17 cellular contexts compared by ENCODE assay signal in the genomic region with DNA sequence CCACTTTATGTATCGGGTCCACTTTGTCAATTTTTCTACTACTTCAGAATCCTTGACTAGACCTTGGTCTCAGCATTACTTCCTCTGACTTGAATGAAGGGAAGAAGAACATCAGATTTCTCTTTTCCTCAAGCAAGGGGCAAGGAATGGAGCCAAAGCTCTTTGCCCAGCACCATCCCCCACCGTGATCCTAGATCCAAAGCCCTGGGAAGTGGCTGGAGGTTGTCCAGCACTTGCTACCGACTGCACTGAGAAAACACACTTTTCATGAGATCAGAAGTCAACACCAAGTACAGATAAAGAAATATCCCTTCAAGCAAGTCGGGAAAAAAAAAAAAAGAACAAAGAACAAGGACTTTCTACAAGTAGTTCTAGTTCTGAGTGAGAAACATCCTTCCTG.
DNase-seq lines count a peak whose midpoint lies in the region; ATAC-seq, FAIRE-seq and TF ChIP-seq lines count a peak whose summit lies in the region.
"Had no signal": no experiment of that assay in that cellular context is flagged by ENCODE, and none has a peak within 500 bp of the region (broad histone marks: within the 10 kb centered on the region; RNA-seq: fewer than 3 reads in every experiment).

No MANE protein-coding gene starts in this region.

- intact Hi-C loops in gastrocnemius medialis (cut with DNase I; ENCODE audit: low total_unique reads): loop anchor here (1.0 kb wide), 1 partner anchor 11 kb away; no protein-coding TSS in a partner anchor

- no peak overlapping the region for H3K9ac ChIP-seq in H9 (ENCODE audit: extremely low read depth, insufficient read length, low read length)

- H4K91ac ChIP-seq in H9 (ENCODE audit: insufficient read length, low read depth, low read length): no peak overlapping the region

- H3K27ac ChIP-seq in H9 (ENCODE audit: insufficient read length, low read depth, low read length) (no peak overlapping the region), gastrocnemius medialis (peak overlapping the region; percentile 85 to 97 (median 92)), RWPE1 (no peak overlapping the region)
- H3K27ac ChIP-seq: colonic mucosa had no signal

- peak overlapping the region in 2 of 3 experiments; percentile 61 to 82; a peak in 3 of 7 replicates for H3K27ac Mint-ChIP-seq in H9
- H3K27ac Mint-ChIP-seq: IgD-negative memory B cell had no signal

- H4K20me1 ChIP-seq in H9 (ENCODE audit: control insufficient read depth, insufficient read depth, insufficient read length): no peaks in the 10 kb centered on the region

- no peak overlapping the region for H2BK15ac ChIP-seq in H9 (ENCODE audit: low read depth, low read length)

- H3T11ph ChIP-seq in H9 (ENCODE audit: low read length): no peak overlapping the region

- H3K4ac ChIP-seq in H9 (ENCODE audit: low read depth, low read length): no peak overlapping the region

- no peak overlapping the region for H3K56ac ChIP-seq in H9 (ENCODE audit: insufficient read length, low read depth, low read length)

- no peak overlapping the region for H3K4me2 ChIP-seq in H9 (ENCODE audit: insufficient read depth, insufficient read length, low read length)

- no peaks in the 10 kb centered on the region for H3K27me3 Mint-ChIP-seq in H9 (ENCODE audit: low read depth)

- H3K4me1 Mint-ChIP-seq in H9: no peaks in the 10 kb centered on the region; a peak in 1 of 4 replicates

- no peak for TF ChIP-seq CTCF in H9 (conservative IDR thresholded peaks at IDR 0.05)
- no peak for TF ChIP-seq CTCF in choroid plexus epithelial cell (conservative IDR thresholded peaks at IDR 0.05; ENCODE audit: low read depth, low read length)
- TF ChIP-seq CTCF in gastrocnemius medialis (IDR thresholded peaks at IDR 0.05 in 4 of 5, conservative IDR thresholded peaks at IDR 0.05 in 1 of 5): no peak
- TF ChIP-seq CTCF in RWPE1 (conservative IDR thresholded peaks at IDR 0.05; ENCODE audit: low read depth): no peak

- H3K18ac ChIP-seq in H9 (ENCODE audit: insufficient read length, low read depth, low read length): no peak overlapping the region

- H3K23ac ChIP-seq in H9 (ENCODE audit: insufficient read length, low read depth, low read length): no peak overlapping the region

- H2BK12ac ChIP-seq in H9 (ENCODE audit: insufficient read length, low read depth, low read length): no peak overlapping the region

- H2AK5ac ChIP-seq in H9 (ENCODE audit: insufficient read length, low read length): no peak overlapping the region

- H3K9me3 ChIP-seq in H9 (ENCODE audit: control insufficient read depth, low read depth, low read length) (no peaks in the 10 kb centered on the region), gastrocnemius medialis (no peaks in the 10 kb centered on the region)
- H3K9me3 ChIP-seq: colonic mucosa had no signal

- no peak overlapping the region for H3K14ac ChIP-seq in H9 (ENCODE audit: insufficient read depth, low read length)

- no peak overlapping the region for H2BK120ac ChIP-seq in H9 (ENCODE audit: low read depth, low read length, poor library complexity, severe bottlenecking)

- POLR2A ChIA-PET in RWPE1 (lab: Yijun Ruan, JAX; ENCODE audit: low non-redundant PET): no interaction called here

- no peak overlapping the region for H4K8ac ChIP-seq in H9 (replicated peaks; ENCODE audit: insufficient read length, low read depth, low read length)

- no peak overlapping the region for H2BK20ac ChIP-seq in H9 (ENCODE audit: low read depth, low read length, poor library complexity, severe bottlenecking)

- no peak for FAIRE-seq in GM12891 (lab: Jason Lieb, UNC)
- FAIRE-seq: RCC 7860 had no signal

- no peaks in the 10 kb centered on the region for H3K79me1 ChIP-seq in H9 (ENCODE audit: insufficient read depth, low read depth, low read length, poor library complexity, severe bottlenecking)

- H3K4me3 Mint-ChIP-seq in H9: no peak overlapping the region
- H3K4me3 Mint-ChIP-seq: IgD-negative memory B cell, neural crest cell had no signal

- H2AFZ ChIP-seq in H9 (ENCODE audit: low read length): no peak overlapping the region

- H3K79me2 ChIP-seq in H9 (ENCODE audit: insufficient read depth, low read length): peaks cover 1% of the 10 kb centered on the region; the same call in 1 of the 2 replicates

- H2BK5ac ChIP-seq in H9 (ENCODE audit: insufficient read length, low read length): no peak overlapping the region

- WGBS in H9 (ENCODE audit: extremely low coverage, insufficient read length, low lambda C conversion rate): no CpG with 5 or more reads among the region's 4 CpGs

- H3K4me1 ChIP-seq in H9 (ENCODE audit: insufficient read depth, low read length) (no peaks in the 10 kb centered on the region), gastrocnemius medialis (peaks cover 74 to 77% of the 10 kb centered on the region in 2 donors)
- H3K4me1 ChIP-seq: colonic mucosa had no signal

- peak; percentile 66 for ATAC-seq in left lobe of liver
- ATAC-seq in gastrocnemius medialis: peak; percentile 2 to 13

- no peak overlapping the region for H4K5ac ChIP-seq in H9 (ENCODE audit: insufficient read length, low read depth, low read length)

- no peaks in the 10 kb centered on the region for H3K36me3 ChIP-seq in gastrocnemius medialis
- H3K36me3 ChIP-seq: colonic mucosa had no signal

- in situ Hi-C loops in gastrocnemius medialis (cut with MboI; ENCODE audit: low sequenced_read_pairs in 4 of 4): loop anchor here in 1 of 4 donors (5.0 kb wide), 1 partner anchor 165 kb away; no protein-coding TSS in a partner anchor

- H3K4me3 ChIP-seq in choroid plexus epithelial cell (ENCODE audit: low read depth, low read length): no peak overlapping the region
- H3K4me3 ChIP-seq in gastrocnemius medialis: peak overlapping the region in 1 of 4 donors; percentile 6
- H3K4me3 ChIP-seq: colonic mucosa had no signal

- H3K36me3 Mint-ChIP-seq in H9 (ENCODE audit: insufficient read depth in 1 of 3, low read depth in 3 of 3): peaks cover 20 to 64% (median 51%) of the 10 kb centered on the region in 3 experiments

- TF ChIP-seq POLR2A in gastrocnemius medialis (IDR thresholded peaks at IDR 0.05) (no peak), GM12891 (IDR thresholded peaks at IDR 0.05; ENCODE audit: low read depth, low read length) (no peak), erythroblast (IDR thresholded peaks at IDR 0.05; ENCODE audit: low read length) (no peak)

- no peak for DNase-seq in H9
- DNase-seq in choroid plexus epithelial cell (ENCODE audit: low read depth): peak; percentile 27
- DNase-seq in left lobe of liver (ENCODE audit: low spot score): peak; percentile 77
- no peak for DNase-seq in gastrocnemius medialis
- DNase-seq in SK-N-DZ (ENCODE audit: low spot score): no peak
- no peak for DNase-seq in GM12891 (ENCODE audit: insufficient read length, low spot score)
- no peak for DNase-seq in erythroblast (lab: John Stamatoyannopoulos, UW)
- no peak for DNase-seq in RWPE1 (ENCODE audit: low spot score)
- DNase-seq: activated CD4-positive, alpha-beta T cell treated with anti-CD3 and anti-CD28 coated beads, Interleukin-2, amount 50 U/mL, for 48 hours; colonic mucosa; DMS153; NCI-H146; NCI-H524 treated with DMSO at 0.1 percent for 48 hours; stimulated activated CD4-positive, alpha-beta T cell treated with anti-CD3 and anti-CD28 coated beads, Interleukin-15, amount 100 ng/mL, for 24 hours had no signal

- CTCF ChIA-PET in RWPE1 (lab: Yijun Ruan, JAX): interaction anchor here (0.6 kb wide), 1 partner anchor 44 kb away, joined by 4 read pairs; no protein-coding TSS in a partner anchor

- H3K27me3 ChIP-seq in H9 (ENCODE audit: insufficient read depth, low read length) (no peaks in the 10 kb centered on the region), gastrocnemius medialis (no peaks in the 10 kb centered on the region)
- H3K27me3 ChIP-seq: colonic mucosa had no signal

- H3K23me2 ChIP-seq in H9 (ENCODE audit: insufficient read length, low read depth, low read length, poor library complexity, severe bottlenecking): no peaks in the 10 kb centered on the region

- peaks cover 0 to 3% of the 10 kb centered on the region in 2 experiments; a peak in 1 of 5 replicates for H3K9me3 Mint-ChIP-seq in H9
- H3K9me3 Mint-ChIP-seq: IgD-negative memory B cell, neural crest cell had no signal

TF ChIP-seq in GM12891, 5 proteins besides CTCF, POLR2A, EP300 and RAD21:
- TF ChIP-seq POLR2AphosphoS5 (IDR thresholded peaks at IDR 0.05; ENCODE audit: low read depth, low read length) (no peak), SPI1 (IDR thresholded peaks at IDR 0.05; ENCODE audit: low read depth, low read length) (no peak), TAF1 (IDR thresholded peaks at IDR 0.05; ENCODE audit: low read depth, low read length) (no peak), POU2F2 (IDR thresholded peaks at IDR 0.05; ENCODE audit: low read depth, low read length) (no peak), PAX5 (IDR thresholded peaks at IDR 0.05; ENCODE audit: insufficient read depth, low read length, severe bottlenecking) (no peak)

Comparison
In these comparisons a context has a peak if more than half of its experiments do, and no peak if none do; other contexts are left out.
1. DNase-seq: peak in choroid plexus epithelial cell (single experiment) and left lobe of liver (single experiment); none in H9 (single experiment), gastrocnemius medialis (0 of 2), SK-N-DZ (single experiment), GM12891 (single experiment), erythroblast (0 of 2) and RWPE1 (single experiment).
2. H3K27ac ChIP-seq: peak in gastrocnemius medialis (4 of 4); none in H9 (single experiment) and RWPE1 (single experiment).